24 cellular contexts compared by ENCODE assay signal in genomic region chr2:106531676-106532075, GRCh38. TPM values are rescaled to one million over a fixed set of nuclear protein-coding genes. Genes with fewer than 3 reads are reported as not detected.
DNase-seq lines count a peak whose midpoint lies in the region; ATAC-seq and TF ChIP-seq lines count a peak whose summit lies in the region.
"Had no signal": no experiment of that assay in that cellular context is flagged by ENCODE, and none has a peak within 500 bp of the region (broad histone marks: within the 10 kb centered on the region; RNA-seq: fewer than 3 reads in every experiment).

No MANE protein-coding gene starts in this region.

- H3K9me3 Mint-ChIP-seq in neural progenitor cell: no peaks in the 10 kb centered on the region
- H3K9me3 Mint-ChIP-seq in natural killer cell treated with Interleukin-12 subunit alpha and Interleukin-12 subunit beta and Interleukin-15 and Interleukin-18, amount 100 ng/mL, for 72 hours: no peaks in the 10 kb centered on the region
- H3K9me3 Mint-ChIP-seq in endodermal cell: no peaks in the 10 kb centered on the region
- H3K9me3 Mint-ChIP-seq: HFFc6 had no signal

- H3K9ac ChIP-seq in neural progenitor cell (no peak overlapping the region), endodermal cell (ENCODE audit: extremely low read depth, low read length, poor library complexity, severe bottlenecking) (no peak overlapping the region)
- H3K9ac ChIP-seq: BLaER1 treated with 17β-estradiol and CSF1 and Interleukin-3, amounts not matched to agents 10 nM and 100 nM; SK-N-SH had no signal

- DNase-seq in EH (ENCODE audit: low read depth) (peak; percentile 2), SK-MEL-5 (ENCODE audit: low read depth, low spot score) (peak; percentile 10), foreskin melanocyte (peak; percentile 9), neural progenitor cell (ENCODE audit: low spot score) (peak; percentile 22), endodermal cell (no peak), glomerular visceral epithelial cell (ENCODE audit: extremely low spot score) (no peak), caudate nucleus (lab: John Stamatoyannopoulos, UW) (no peak)
- no peak for DNase-seq in natural killer cell treated with Interleukin-12 subunit alpha and Interleukin-12 subunit beta and Interleukin-15 and Interleukin-18, amount 100 ng/mL, for 72 hours (ENCODE audit: low spot score)
- DNase-seq: DND-41; GDM1; H7; HFFc6; NCI-H1417; NCI-H2029; NCI-H2171 treated with DMSO at 0.1 percent for 48 hours; NCI-H446; NCI-H69; NK-92 treated with Interleukin-12 subunit alpha and Interleukin-12 subunit beta, amount 100 ng/mL, for 24 hours; OCI-M1; SHP77; SK-N-SH had no signal

- WGBS in endodermal cell (ENCODE audit: insufficient coverage in 1 of 2, insufficient read length in 1 of 2), 2 experiments: 83 to 87% methylated on average over 1 to 5 of the region's 5 CpGs

- no peak overlapping the region for H3K4me3 Mint-ChIP-seq in neural progenitor cell
- H3K4me3 Mint-ChIP-seq in natural killer cell treated with Interleukin-12 subunit alpha and Interleukin-12 subunit beta and Interleukin-15 and Interleukin-18, amount 100 ng/mL, for 72 hours: no peak overlapping the region
- no peak overlapping the region for H3K4me3 Mint-ChIP-seq in endodermal cell
- H3K4me3 Mint-ChIP-seq: HFFc6 had no signal

- H3K4me3 ChIP-seq in neural progenitor cell (no peak overlapping the region), endodermal cell (ENCODE audit: low read length) (no peak overlapping the region)
- H3K4me3 ChIP-seq: BLaER1 treated with 17β-estradiol and CSF1 and Interleukin-3, amounts not matched to agents 10 nM and 100 nM had no signal

- H3K27me3 ChIP-seq in neural progenitor cell (no peaks in the 10 kb centered on the region), endodermal cell (ENCODE audit: control insufficient read depth, insufficient read depth, low read length, poor library complexity, severe bottlenecking) (no peaks in the 10 kb centered on the region)
- H3K27me3 ChIP-seq: BLaER1 treated with 17β-estradiol and CSF1 and Interleukin-3, amounts not matched to agents 10 nM and 100 nM had no signal

- H3F3A ChIP-seq in neural progenitor cell (ENCODE audit: low read depth): no peaks in the 10 kb centered on the region

- H3K27ac Mint-ChIP-seq in neural progenitor cell (no peak overlapping the region), endodermal cell (no peak overlapping the region)
- H3K27ac Mint-ChIP-seq in natural killer cell treated with Interleukin-12 subunit alpha and Interleukin-12 subunit beta and Interleukin-15 and Interleukin-18, amount 100 ng/mL, for 72 hours: no peak overlapping the region
- H3K27ac Mint-ChIP-seq: HFFc6 had no signal

- H3K27me3 Mint-ChIP-seq in neural progenitor cell (ENCODE audit: insufficient read depth, low read depth) (peaks cover 14% of the 10 kb centered on the region), endodermal cell (ENCODE audit: insufficient read depth) (peaks cover 6% of the 10 kb centered on the region)
- H3K27me3 Mint-ChIP-seq in natural killer cell treated with Interleukin-12 subunit alpha and Interleukin-12 subunit beta and Interleukin-15 and Interleukin-18, amount 100 ng/mL, for 72 hours: peaks cover 17 to 39% of the 10 kb centered on the region in 2 donors

- no peaks in the 10 kb centered on the region for H4K20me1 ChIP-seq in neural progenitor cell (ENCODE audit: low read depth)
- H4K20me1 ChIP-seq: BLaER1 treated with 17β-estradiol and CSF1 and Interleukin-3, amounts not matched to agents 10 nM and 100 nM had no signal

- H3K27ac ChIP-seq in neural progenitor cell (no peak overlapping the region), endodermal cell (ENCODE audit: low read depth, low read length) (no peak overlapping the region), caudate nucleus (ENCODE audit: low read depth, low read length) (no peak overlapping the region)
- H3K27ac ChIP-seq: BLaER1 treated with 17β-estradiol and CSF1 and Interleukin-3, amounts not matched to agents 10 nM and 100 nM had no signal

- H2AFZ ChIP-seq in neural progenitor cell (replicated peaks): no peak overlapping the region

- H3K9me3 ChIP-seq in neural progenitor cell (ENCODE audit: low read depth) (no peaks in the 10 kb centered on the region), endodermal cell (ENCODE audit: control insufficient read depth, low read length) (no peaks in the 10 kb centered on the region)
- H3K9me3 ChIP-seq: BLaER1 treated with 17β-estradiol and CSF1 and Interleukin-3, amounts not matched to agents 10 nM and 100 nM; SK-N-SH had no signal

- ATAC-seq in natural killer cell treated with Interleukin-12 subunit alpha and Interleukin-12 subunit beta and Interleukin-15 and Interleukin-18, amount 100 ng/mL, for 72 hours: no peak

- peaks cover 13% of the 10 kb centered on the region for H3K4me1 Mint-ChIP-seq in neural progenitor cell
- H3K4me1 Mint-ChIP-seq in natural killer cell treated with Interleukin-12 subunit alpha and Interleukin-12 subunit beta and Interleukin-15 and Interleukin-18, amount 100 ng/mL, for 72 hours (ENCODE audit: low read depth in 2 of 2): no peaks in the 10 kb centered on the region
- H3K4me1 Mint-ChIP-seq in endodermal cell: peaks cover 6% of the 10 kb centered on the region

- H3K36me3 Mint-ChIP-seq in neural progenitor cell (no peaks in the 10 kb centered on the region), endodermal cell (ENCODE audit: low read depth) (no peaks in the 10 kb centered on the region)
- H3K36me3 Mint-ChIP-seq in natural killer cell treated with Interleukin-12 subunit alpha and Interleukin-12 subunit beta and Interleukin-15 and Interleukin-18, amount 100 ng/mL, for 72 hours: no peaks in the 10 kb centered on the region

- in situ Hi-C loops in SK-MEL-5 (cut with HindIII; ENCODE audit: low pct_unique_long_range_greater_than_20kb, low sequenced_read_pairs): no loop called here

- H3K36me3 ChIP-seq in neural progenitor cell: no peaks in the 10 kb centered on the region
- no peaks in the 10 kb centered on the region for H3K36me3 ChIP-seq in endodermal cell (ENCODE audit: control insufficient read depth, insufficient read depth, low read length)
- H3K36me3 ChIP-seq: BLaER1 treated with 17β-estradiol and CSF1 and Interleukin-3, amounts not matched to agents 10 nM and 100 nM had no signal

- H3K4me1 ChIP-seq in neural progenitor cell (peaks cover 4% of the 10 kb centered on the region), endodermal cell (ENCODE audit: control insufficient read depth, insufficient read depth, low read length) (no peaks in the 10 kb centered on the region)

- H3K79me2 ChIP-seq in neural progenitor cell (ENCODE audit: low read depth): no peaks in the 10 kb centered on the region

- TF ChIP-seq CTCF in neural progenitor cell (IDR thresholded peaks at IDR 0.05) (no peak), endodermal cell (conservative IDR thresholded peaks at IDR 0.05) (no peak)

- H3K4me2 ChIP-seq in neural progenitor cell: no peak overlapping the region
- H3K4me2 ChIP-seq: SK-N-SH had no signal

RNA-seq across cellular contexts. Expression of gene CD8B2, which starts 44.5 kb away (rescaled TPM):
- total RNA-seq in SK-MEL-5 (2014; rRNA removed; shearing (Covaris generic)): not detected in 2 replicates
- polyA plus RNA-seq in SK-MEL-5 (2015; cell fraction: cytosol; rRNA removed): not detected in 2 replicates
- polyA plus RNA-seq in SK-MEL-5 (2015; cell fraction: nucleus; rRNA removed): not detected in 2 replicates
- total RNA-seq in neural progenitor cell (ENCODE audit: low replicate concordance) (not detected in 2 replicates), endodermal cell (not detected)
- under 1 TPM; 0.10 to 0.61 TPM for total RNA-seq in natural killer cell treated with Interleukin-12 subunit alpha and Interleukin-12 subunit beta and Interleukin-15 and Interleukin-18, amount 100 ng/mL, for 72 hours
- not detected for polyA plus RNA-seq in endodermal cell (2013, experiment 1 of 2)
- polyA plus RNA-seq in endodermal cell (2013, experiment 2 of 2): not detected
- total RNA-seq: H7, HFFc6, HT-29, M059J had no signal
- polyA plus RNA-seq: SK-N-SH had no signal

Comparison
In these comparisons a context has a peak if more than half of its experiments do, and no peak if none do; other contexts are left out.
1. DNase-seq: peak in EH (single experiment), SK-MEL-5 (single experiment), foreskin melanocyte (single experiment) and neural progenitor cell (single experiment); none in natural killer cell treated with Interleukin-12 subunit alpha and Interleukin-12 subunit beta and Interleukin-15 and Interleukin-18, amount 100 ng/mL, for 72 hours (single experiment), endodermal cell (single experiment), glomerular visceral epithelial cell (single experiment) and caudate nucleus (0 of 61).